Comparison of ENCODE assay signal across 23 cellular contexts in the genomic region with DNA sequence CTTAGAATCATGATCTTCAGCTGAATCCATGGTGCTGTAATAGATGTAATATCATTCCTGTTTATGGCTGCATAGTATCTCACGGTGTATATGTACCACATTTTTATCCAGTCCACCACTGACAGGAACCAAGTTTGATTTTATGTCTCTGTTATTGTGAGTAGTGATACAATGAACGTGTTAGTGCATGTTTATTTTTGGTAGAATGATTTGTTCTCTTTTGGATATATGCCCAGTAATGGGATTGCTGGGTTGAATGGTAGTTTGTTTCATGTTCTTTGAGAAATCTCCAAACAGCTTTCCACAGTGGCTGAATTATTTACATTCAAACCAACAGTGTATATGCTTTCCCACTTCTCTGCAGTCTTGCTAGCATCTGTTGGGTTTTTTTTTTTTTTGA.
"Had no signal": no experiment of that assay in that cellular context is flagged by ENCODE, and none has a peak within 500 bp of the region (broad histone marks: within the 10 kb centered on the region; RNA-seq: fewer than 3 reads in every experiment).

No MANE protein-coding gene starts in this region.

- H3K9me3 ChIP-seq: lower lobe of right lung, suprapubic skin, tibial artery had no signal

- H3K36me3 ChIP-seq: esophagus squamous epithelium, left lung, lower lobe of right lung, suprapubic skin, tibial artery, WERI-Rb-1 had no signal

- DNase-seq: activated CD4-positive, alpha-beta memory T cell treated with anti-CD3 and anti-CD28 coated beads, Interleukin-2, amount 10 ng/mL, durations not matched to agents 7 days and 5 days; activated CD4-positive, alpha-beta T cell treated with anti-CD3 and anti-CD28 coated beads, Interleukin-2, amount 10 ng/mL, durations not matched to agents 7 days and 5 days; activated gamma-delta T cell treated with Interleukin-2 at 50 U/mL for 16 hours; activated naive CD8-positive, alpha-beta T cell treated with anti-CD3 and anti-CD28 coated beads, Interleukin-2, amount 50 U/mL, for 24 hours; activated T-cell treated with anti-CD3 and anti-CD28 coated beads, Interleukin-2, amount 50 U/mL, for 4 hours; amygdala; dermis blood vessel endothelial cell; effector CD4-positive, alpha-beta T cell; esophagus squamous epithelium; foreskin melanocyte; left lung; lower lobe of right lung; mucosa of descending colon; posterior cingulate gyrus; right cardiac atrium; stimulated activated CD4-positive, alpha-beta T cell treated with anti-CD3 and anti-CD28 coated beads, Interleukin-15, amount 100 ng/mL, for 24 hours; stimulated activated CD4-positive, alpha-beta T cell treated with anti-CD3 and anti-CD28 coated beads, Interleukin-2, amount 100 ng/mL, for 24 hours; stimulated activated naive B cell treated with anti-CD40 and anti-IgM and Interleukin-4, amounts not matched to agents 10 μg/mL and 1 μg/mL and 100 μg/mL, for 72 hours; T1000; tibial artery; WERI-Rb-1 had no signal

- H3K27ac ChIP-seq: epithelial cell of prostate, esophagus squamous epithelium, left lung, lower lobe of right lung, suprapubic skin, tibial artery, WERI-Rb-1 had no signal

- H3K27me3 ChIP-seq: esophagus squamous epithelium, left lung, suprapubic skin, tibial artery had no signal

- H3K4me3 ChIP-seq: esophagus squamous epithelium, left lung, lower lobe of right lung, mucosa of descending colon, suprapubic skin, tibial artery had no signal

- H3K4me1 ChIP-seq: esophagus squamous epithelium, left lung, lower lobe of right lung, suprapubic skin, tibial artery had no signal
